1 cellular context compared by ENCODE assay signal in the genomic region with DNA sequence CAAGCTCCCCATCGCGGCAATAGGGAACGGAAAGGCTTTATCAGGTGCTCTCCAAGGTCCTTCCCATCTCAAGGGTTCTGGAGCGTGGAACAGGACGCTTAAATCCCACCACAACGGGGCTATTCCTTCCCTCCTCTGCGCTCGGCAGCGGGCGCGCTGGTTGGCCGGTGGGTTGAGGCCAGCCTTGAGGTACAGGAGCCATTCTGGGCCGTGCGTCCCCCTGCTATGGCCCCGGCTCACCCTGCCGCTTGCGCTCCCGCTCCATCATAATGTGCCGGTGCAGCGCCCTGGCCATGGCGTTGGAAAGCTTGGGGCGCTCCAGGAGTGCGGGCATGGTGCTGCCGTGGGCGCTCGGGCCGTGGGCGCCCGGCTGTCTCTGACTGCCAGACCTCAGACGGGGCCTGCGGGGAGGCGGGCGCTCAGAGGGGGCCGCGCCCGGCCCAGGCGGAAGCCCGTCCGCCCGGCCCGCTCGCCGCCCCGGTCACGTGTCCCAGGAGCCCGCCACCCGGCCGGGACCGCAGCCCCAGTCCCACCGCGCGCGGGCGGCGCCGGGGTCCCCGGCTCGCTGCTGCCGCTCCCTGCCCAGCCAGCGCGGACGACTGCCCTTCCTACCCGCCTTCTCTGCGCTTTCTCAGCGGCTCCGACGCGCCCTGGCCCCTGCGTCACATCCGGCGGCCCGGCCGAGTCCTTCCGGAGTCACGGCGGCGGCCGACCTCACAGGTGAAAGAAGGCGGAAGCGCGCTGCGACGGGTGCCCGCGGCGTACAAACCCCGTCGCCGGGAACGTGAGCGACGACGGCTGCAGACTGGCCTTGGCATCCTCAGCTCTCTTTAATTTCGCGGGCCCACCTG.
A peak's percentile ranks its signal among the peaks of the same experiment; 100 is the strongest.
TF ChIP-seq lines count a peak whose summit lies in the region.

GPS2 (minus strand) TSS at position 642 of the 851 bp plus-strand sequence; CDS start at position 334, 308 bp downstream.

TF ChIP-seq in HCT116, 20 proteins besides CTCF, POLR2A, EP300 and RAD21 (continued from another document):
- TF ChIP-seq REST (IDR thresholded peaks at IDR 0.05; ENCODE audit: low read depth) (no peak), FOSL1 (IDR thresholded peaks at IDR 0.05; ENCODE audit: low read depth) (no peak), CEBPB (IDR thresholded peaks at IDR 0.05; ENCODE audit: low read depth) (no peak), EGR1 (IDR thresholded peaks at IDR 0.05; ENCODE audit: low read depth) (no peak), YY1 (IDR thresholded peaks at IDR 0.05; ENCODE audit: extremely low read depth, insufficient replicate concordance, low read depth, low read length) (peak; percentile 78), SP1 (IDR thresholded peaks at IDR 0.05; ENCODE audit: low read depth) (peak; percentile 74; the same call in 1 of the 2 replicates), ZNF274 (IDR thresholded peaks at IDR 0.05; ENCODE audit: low read depth, low read length) (no peak), ZFX (IDR thresholded peaks at IDR 0.05) (peak; percentile 84; the same call in 1 of the 2 replicates), POLR2AphosphoS5 (IDR thresholded peaks at IDR 0.05; ENCODE audit: low read depth, low read length) (peak; percentile 88)
